1 cellular context compared by ENCODE assay signal in genomic region chr19:5696196-5697021, GRCh38.
TF ChIP-seq lines count a peak whose summit lies in the region.

No MANE protein-coding gene starts in this region.

TF ChIP-seq in GM23338, 12 proteins besides CTCF, POLR2A, EP300 and RAD21:
- TF ChIP-seq EZH2 (IDR thresholded peaks at IDR 0.05; ENCODE audit: low read depth, unreplicated experiment) (no peak), STAT1 (IDR thresholded peaks at IDR 0.05; ENCODE audit: unreplicated experiment) (no peak), ZNF331 (CRISPR knock-in tag; IDR thresholded peaks at IDR 0.05; ENCODE audit: low read depth) (no peak), POLR2AphosphoS5 (IDR thresholded peaks at IDR 0.05; ENCODE audit: low read depth) (peak; percentile 18; the same call in 1 of the 2 replicates)
